Comparison of ENCODE assay signal across 1 cellular context in genomic region chr7:112147752-112148435, GRCh38.
TF ChIP-seq lines count a peak whose summit lies in the region.

No MANE protein-coding gene starts in this region.

TF ChIP-seq in endothelial cell of umbilical vein, 7 proteins besides CTCF, POLR2A, EP300 and RAD21 (continued from another document):
- no peak for TF ChIP-seq EZH2 (IDR thresholded peaks at IDR 0.05; ENCODE audit: borderline replicate concordance, low read depth, low read length, severe bottlenecking)
TF ChIP-seq in endothelial cell of umbilical vein: peak in this region for 0.
